Comparison of ENCODE assay signal across 2 cellular contexts in the genomic region with DNA sequence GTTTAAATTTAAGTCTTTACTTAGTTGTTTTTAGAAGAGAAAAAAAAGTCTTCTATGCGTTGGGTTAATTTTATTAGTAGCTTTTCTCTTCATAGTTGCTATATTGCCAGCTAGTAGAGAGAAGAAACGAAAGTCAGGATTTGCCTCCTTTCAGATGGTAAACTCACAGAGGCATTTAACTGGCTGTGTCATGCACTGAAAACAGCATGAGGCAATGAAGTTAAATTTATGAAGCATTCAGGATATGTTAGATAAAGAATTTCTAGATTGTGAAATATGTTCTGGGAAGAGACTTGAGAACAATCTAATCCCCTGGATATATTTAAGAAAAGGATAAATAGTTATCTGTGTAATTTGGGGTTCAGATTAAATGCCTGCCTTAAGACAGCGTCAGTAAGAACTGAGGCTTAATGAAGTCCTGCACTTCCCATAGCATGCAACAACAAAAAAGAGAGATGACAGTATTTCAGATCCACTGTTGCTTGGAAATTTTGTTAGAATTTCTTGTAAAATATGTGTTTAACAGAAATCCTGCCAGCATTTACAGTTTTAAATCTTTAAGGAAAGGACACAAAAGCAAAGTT.
TF ChIP-seq lines count a peak whose summit lies in the region.

No MANE protein-coding gene starts in this region.

TF ChIP-seq in HEK293, 187 proteins besides CTCF, POLR2A, EP300 and RAD21 (continues in another document):
- no peak for TF ChIP-seq ZNF211 (tag by site-specific recombination; IDR thresholded peaks at IDR 0.05; ENCODE audit: low read depth)
- TF ChIP-seq GFI1B (tag by site-specific recombination; IDR thresholded peaks at IDR 0.05): no peak
- TF ChIP-seq PRDM1 (tag by site-specific recombination; IDR thresholded peaks at IDR 0.05): 0 out of 2 replicates have a peak, but pooled peaks have one; percentile 48
- TF ChIP-seq ZNF600 (tag by site-specific recombination; IDR thresholded peaks at IDR 0.05): no peak
- no peak for TF ChIP-seq KLF9 (tag by site-specific recombination; IDR thresholded peaks at IDR 0.05; ENCODE audit: low read depth)
- TF ChIP-seq ZNF626 (tag by site-specific recombination; IDR thresholded peaks at IDR 0.05): no peak
- TF ChIP-seq, protein P1, sequence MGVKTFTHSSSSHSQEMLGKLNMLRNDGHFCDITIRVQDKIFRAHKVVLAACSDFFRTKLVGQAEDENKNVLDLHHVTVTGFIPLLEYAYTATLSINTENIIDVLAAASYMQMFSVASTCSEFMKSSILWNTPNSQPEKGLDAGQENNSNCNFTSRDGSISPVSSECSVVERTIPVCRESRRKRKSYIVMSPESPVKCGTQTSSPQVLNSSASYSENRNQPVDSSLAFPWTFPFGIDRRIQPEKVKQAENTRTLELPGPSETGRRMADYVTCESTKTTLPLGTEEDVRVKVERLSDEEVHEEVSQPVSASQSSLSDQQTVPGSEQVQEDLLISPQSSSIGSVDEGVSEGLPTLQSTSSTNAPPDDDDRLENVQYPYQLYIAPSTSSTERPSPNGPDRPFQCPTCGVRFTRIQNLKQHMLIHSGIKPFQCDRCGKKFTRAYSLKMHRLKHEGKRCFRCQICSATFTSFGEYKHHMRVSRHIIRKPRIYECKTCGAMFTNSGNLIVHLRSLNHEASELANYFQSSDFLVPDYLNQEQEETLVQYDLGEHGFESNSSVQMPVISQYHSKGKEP (tag by site-specific recombination; IDR thresholded peaks at IDR 0.05): peak; percentile 50; the same call in 1 of the 2 replicates
- TF ChIP-seq, protein P2, sequence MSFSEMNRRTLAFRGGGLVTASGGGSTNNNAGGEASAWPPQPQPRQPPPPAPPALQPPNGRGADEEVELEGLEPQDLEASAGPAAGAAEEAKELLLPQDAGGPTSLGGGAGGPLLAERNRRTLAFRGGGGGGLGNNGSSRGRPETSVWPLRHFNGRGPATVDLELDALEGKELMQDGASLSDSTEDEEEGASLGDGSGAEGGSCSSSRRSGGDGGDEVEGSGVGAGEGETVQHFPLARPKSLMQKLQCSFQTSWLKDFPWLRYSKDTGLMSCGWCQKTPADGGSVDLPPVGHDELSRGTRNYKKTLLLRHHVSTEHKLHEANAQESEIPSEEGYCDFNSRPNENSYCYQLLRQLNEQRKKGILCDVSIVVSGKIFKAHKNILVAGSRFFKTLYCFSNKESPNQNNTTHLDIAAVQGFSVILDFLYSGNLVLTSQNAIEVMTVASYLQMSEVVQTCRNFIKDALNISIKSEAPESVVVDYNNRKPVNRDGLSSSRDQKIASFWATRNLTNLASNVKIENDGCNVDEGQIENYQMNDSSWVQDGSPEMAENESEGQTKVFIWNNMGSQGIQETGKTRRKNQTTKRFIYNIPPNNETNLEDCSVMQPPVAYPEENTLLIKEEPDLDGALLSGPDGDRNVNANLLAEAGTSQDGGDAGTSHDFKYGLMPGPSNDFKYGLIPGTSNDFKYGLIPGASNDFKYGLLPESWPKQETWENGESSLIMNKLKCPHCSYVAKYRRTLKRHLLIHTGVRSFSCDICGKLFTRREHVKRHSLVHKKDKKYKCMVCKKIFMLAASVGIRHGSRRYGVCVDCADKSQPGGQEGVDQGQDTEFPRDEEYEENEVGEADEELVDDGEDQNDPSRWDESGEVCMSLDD (tag by site-specific recombination; IDR thresholded peaks at IDR 0.05): no peak
- no peak for TF ChIP-seq GLI2 (tag by site-specific recombination; IDR thresholded peaks at IDR 0.05; ENCODE audit: borderline replicate concordance, low read depth)
- TF ChIP-seq ZNF10 (tag by site-specific recombination; IDR thresholded peaks at IDR 0.05): no peak
- TF ChIP-seq, protein P3, sequence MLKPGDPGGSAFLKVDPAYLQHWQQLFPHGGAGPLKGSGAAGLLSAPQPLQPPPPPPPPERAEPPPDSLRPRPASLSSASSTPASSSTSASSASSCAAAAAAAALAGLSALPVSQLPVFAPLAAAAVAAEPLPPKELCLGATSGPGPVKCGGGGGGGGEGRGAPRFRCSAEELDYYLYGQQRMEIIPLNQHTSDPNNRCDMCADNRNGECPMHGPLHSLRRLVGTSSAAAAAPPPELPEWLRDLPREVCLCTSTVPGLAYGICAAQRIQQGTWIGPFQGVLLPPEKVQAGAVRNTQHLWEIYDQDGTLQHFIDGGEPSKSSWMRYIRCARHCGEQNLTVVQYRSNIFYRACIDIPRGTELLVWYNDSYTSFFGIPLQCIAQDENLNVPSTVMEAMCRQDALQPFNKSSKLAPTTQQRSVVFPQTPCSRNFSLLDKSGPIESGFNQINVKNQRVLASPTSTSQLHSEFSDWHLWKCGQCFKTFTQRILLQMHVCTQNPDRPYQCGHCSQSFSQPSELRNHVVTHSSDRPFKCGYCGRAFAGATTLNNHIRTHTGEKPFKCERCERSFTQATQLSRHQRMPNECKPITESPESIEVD (tag by site-specific recombination; IDR thresholded peaks at IDR 0.05): peak; percentile 45
- TF ChIP-seq, protein P4, sequence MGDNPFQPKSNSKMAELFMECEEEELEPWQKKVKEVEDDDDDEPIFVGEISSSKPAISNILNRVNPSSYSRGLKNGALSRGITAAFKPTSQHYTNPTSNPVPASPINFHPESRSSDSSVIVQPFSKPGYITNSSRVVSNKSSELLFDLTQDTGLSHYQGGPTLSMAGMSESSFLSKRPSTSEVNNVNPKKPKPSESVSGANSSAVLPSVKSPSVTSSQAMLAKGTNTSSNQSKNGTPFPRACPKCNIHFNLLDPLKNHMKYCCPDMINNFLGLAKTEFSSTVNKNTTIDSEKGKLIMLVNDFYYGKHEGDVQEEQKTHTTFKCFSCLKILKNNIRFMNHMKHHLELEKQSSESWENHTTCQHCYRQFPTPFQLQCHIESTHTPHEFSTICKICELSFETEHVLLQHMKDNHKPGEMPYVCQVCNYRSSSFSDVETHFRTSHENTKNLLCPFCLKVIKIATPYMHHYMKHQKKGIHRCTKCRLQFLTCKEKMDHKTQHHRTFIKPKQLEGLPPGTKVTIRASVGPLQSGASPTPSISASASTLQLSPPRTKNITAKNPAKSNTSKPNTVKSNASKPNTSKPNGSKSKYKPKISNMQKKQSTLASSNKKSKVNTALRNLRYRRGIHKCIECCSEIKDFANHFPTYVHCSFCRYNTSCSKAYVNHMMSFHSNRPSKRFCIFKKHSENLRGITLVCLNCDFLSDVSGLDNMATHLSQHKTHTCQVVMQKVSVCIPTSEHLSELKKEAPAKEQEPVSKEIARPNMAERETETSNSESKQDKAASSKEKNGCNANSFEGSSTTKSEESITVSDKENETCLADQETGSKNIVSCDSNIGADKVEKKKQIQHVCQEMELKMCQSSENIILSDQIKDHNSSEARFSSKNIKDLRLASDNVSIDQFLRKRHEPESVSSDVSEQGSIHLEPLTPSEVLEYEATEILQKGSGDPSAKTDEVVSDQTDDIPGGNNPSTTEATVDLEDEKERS (tag by site-specific recombination; IDR thresholded peaks at IDR 0.05): no peak
- TF ChIP-seq GLI4 (tag by site-specific recombination; IDR thresholded peaks at IDR 0.05): no peak
- TF ChIP-seq IKZF3 (tag by site-specific recombination; IDR thresholded peaks at IDR 0.05): no peak
- no peak for TF ChIP-seq ZNF354C (tag by site-specific recombination; IDR thresholded peaks at IDR 0.05; ENCODE audit: borderline replicate concordance, low read depth)

TF ChIP-seq in HepG2, 621 proteins besides CTCF, POLR2A, EP300 and RAD21:
- no peak for TF ChIP-seq MEIS1 (CRISPR knock-in tag; IDR thresholded peaks at IDR 0.05; ENCODE audit: borderline replicate concordance)
- TF ChIP-seq, protein P5, sequence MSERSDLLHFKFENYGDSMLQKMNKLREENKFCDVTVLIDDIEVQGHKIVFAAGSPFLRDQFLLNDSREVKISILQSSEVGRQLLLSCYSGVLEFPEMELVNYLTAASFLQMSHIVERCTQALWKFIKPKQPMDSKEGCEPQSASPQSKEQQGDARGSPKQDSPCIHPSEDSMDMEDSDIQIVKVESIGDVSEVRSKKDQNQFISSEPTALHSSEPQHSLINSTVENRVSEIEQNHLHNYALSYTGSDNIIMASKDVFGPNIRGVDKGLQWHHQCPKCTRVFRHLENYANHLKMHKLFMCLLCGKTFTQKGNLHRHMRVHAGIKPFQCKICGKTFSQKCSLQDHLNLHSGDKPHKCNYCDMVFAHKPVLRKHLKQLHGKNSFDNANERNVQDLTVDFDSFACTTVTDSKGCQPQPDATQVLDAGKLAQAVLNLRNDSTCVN (CRISPR knock-in tag; IDR thresholded peaks at IDR 0.05; ENCODE audit: borderline replicate concordance): no peak
- TF ChIP-seq ZNF768 (CRISPR knock-in tag; IDR thresholded peaks at IDR 0.05): no peak
- TF ChIP-seq GATAD1 (CRISPR knock-in tag; IDR thresholded peaks at IDR 0.05): no peak
- no peak for TF ChIP-seq GLI4 (CRISPR knock-in tag; IDR thresholded peaks at IDR 0.05; ENCODE audit: borderline replicate concordance)
- TF ChIP-seq, protein P6, sequence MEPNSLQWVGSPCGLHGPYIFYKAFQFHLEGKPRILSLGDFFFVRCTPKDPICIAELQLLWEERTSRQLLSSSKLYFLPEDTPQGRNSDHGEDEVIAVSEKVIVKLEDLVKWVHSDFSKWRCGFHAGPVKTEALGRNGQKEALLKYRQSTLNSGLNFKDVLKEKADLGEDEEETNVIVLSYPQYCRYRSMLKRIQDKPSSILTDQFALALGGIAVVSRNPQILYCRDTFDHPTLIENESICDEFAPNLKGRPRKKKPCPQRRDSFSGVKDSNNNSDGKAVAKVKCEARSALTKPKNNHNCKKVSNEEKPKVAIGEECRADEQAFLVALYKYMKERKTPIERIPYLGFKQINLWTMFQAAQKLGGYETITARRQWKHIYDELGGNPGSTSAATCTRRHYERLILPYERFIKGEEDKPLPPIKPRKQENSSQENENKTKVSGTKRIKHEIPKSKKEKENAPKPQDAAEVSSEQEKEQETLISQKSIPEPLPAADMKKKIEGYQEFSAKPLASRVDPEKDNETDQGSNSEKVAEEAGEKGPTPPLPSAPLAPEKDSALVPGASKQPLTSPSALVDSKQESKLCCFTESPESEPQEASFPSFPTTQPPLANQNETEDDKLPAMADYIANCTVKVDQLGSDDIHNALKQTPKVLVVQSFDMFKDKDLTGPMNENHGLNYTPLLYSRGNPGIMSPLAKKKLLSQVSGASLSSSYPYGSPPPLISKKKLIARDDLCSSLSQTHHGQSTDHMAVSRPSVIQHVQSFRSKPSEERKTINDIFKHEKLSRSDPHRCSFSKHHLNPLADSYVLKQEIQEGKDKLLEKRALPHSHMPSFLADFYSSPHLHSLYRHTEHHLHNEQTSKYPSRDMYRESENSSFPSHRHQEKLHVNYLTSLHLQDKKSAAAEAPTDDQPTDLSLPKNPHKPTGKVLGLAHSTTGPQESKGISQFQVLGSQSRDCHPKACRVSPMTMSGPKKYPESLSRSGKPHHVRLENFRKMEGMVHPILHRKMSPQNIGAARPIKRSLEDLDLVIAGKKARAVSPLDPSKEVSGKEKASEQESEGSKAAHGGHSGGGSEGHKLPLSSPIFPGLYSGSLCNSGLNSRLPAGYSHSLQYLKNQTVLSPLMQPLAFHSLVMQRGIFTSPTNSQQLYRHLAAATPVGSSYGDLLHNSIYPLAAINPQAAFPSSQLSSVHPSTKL (CRISPR knock-in tag; IDR thresholded peaks at IDR 0.05): no peak
